ENCODE assay signal across 22 cellular contexts in the genomic region with DNA sequence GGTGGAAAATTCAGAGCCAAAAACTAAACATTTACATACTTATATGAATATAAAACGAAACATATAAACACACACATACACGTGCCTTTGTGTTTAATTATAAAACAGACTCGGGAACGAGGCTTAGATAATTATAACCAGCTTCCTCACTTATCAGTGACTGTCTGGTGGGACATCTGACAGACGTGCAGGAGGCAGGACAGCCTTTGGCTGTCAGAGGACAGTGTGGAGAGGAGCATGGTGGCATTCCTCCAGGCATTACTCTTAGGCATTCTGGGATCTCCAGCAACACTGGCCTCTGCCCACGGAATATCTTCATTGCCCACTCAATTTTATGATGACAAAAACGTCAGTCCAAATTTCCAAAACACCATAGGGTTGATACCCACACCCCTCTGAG.
"Had no signal": no experiment of that assay in that cellular context is flagged by ENCODE, and none has a peak within 500 bp of the region (broad histone marks: within the 10 kb centered on the region; RNA-seq: fewer than 3 reads in every experiment).

No MANE protein-coding gene starts in this region.

- H2AFZ ChIP-seq: hepatocyte had no signal

- H3K79me2 ChIP-seq: hepatocyte had no signal

- ATAC-seq: activated CD8-positive, alpha-beta T cell treated with anti-CD3 and anti-CD28 coated beads, Interleukin-2, amount 10 ng/mL, durations not matched to agents 7 days and 5 days; activated naive CD4-positive, alpha-beta T cell treated with anti-CD3 and anti-CD28 coated beads, Interleukin-2, amount 50 U/mL, for 72 hours; effector memory CD8-positive, alpha-beta T cell; left lung; natural killer cell had no signal

- H3K27ac ChIP-seq: esophagus muscularis mucosa, hepatocyte, left lung, spleen, thoracic aorta, vagina, VCaP had no signal

- H3K4me3 ChIP-seq: esophagus muscularis mucosa, hepatocyte, left lung, spleen, thoracic aorta, vagina had no signal

- H3K27me3 ChIP-seq: vagina had no signal

- H3K4me2 ChIP-seq: hepatocyte had no signal

- H3K9me3 ChIP-seq: esophagus muscularis mucosa, left lung, spleen, thoracic aorta, vagina had no signal

- DNase-seq: activated CD4-positive, alpha-beta T cell treated with anti-CD3 and anti-CD28 coated beads for 1 hour; activated CD4-positive, alpha-beta T cell treated with anti-CD3 and anti-CD28 coated beads, Interleukin-2, amount 50 U/mL, for 1 hour; activated CD8-positive, alpha-beta T cell treated with anti-CD3 and anti-CD28 coated beads, Interleukin-2, amount 10 ng/mL, durations not matched to agents 7 days and 5 days; activated gamma-delta T cell treated with Interleukin-2 at 50 U/mL for 16 hours; activated T-cell treated with anti-CD3 and anti-CD28 coated beads, Interleukin-2, amount 50 U/mL, for 1 hour; aorta; caudate nucleus; effector memory CD8-positive, alpha-beta T cell; glutamatergic neuron; immature natural killer cell; left lung; mammary epithelial cell; natural killer cell; spleen; stimulated activated CD4-positive, alpha-beta T cell treated with anti-CD3 and anti-CD28 coated beads, Interleukin-4, amount 100 ng/mL, for 24 hours; stimulated activated naive CD4-positive, alpha-beta T cell treated with Interleukin-2 at 50 U/mL for 16 hours had no signal

- H3K36me3 ChIP-seq: esophagus muscularis mucosa, left lung, spleen, thoracic aorta, vagina had no signal
